16 cellular contexts compared by ENCODE assay signal in the genomic region with DNA sequence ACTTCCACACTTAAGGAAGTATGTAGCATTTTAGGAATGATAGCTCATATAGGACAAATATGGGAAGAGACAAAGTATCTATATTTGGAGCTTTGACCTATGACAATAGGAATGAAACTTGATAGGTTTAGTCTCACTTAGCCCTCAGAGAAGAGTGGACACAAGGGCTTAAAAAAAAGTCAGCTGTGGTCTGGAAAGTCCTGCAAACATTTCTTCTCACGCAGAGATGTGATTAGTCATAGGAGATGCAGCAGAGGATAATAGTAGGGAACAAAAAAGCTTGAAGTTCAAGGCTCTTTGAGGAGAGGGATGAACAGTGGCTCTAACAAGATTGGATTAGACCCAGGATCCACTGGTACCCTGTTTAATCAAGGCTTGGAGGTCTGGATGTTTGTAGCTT. TPM values are rescaled to one million over a fixed set of nuclear protein-coding genes. Genes with fewer than 3 reads are reported as not detected.
A peak's percentile ranks its signal among the peaks of the same experiment; 100 is the strongest.
DNase-seq lines count a peak whose midpoint lies in the region; ATAC-seq, FAIRE-seq and TF ChIP-seq lines count a peak whose summit lies in the region.
"Had no signal": no experiment of that assay in that cellular context is flagged by ENCODE, and none has a peak within 500 bp of the region (broad histone marks: within the 10 kb centered on the region; RNA-seq: fewer than 3 reads in every experiment).

No MANE protein-coding gene starts in this region.

- TF ChIP-seq CTCF in astrocyte (IDR thresholded peaks at IDR 0.05; ENCODE audit: insufficient read depth, low read depth, low read length) = no peak

- no peak overlapping the region for H3K23ac ChIP-seq in mesenchymal stem cell (ENCODE audit: low read length in 2 of 2)

- H3K4me3 Mint-ChIP-seq in astrocyte (ENCODE audit: unreplicated experiment) = no peak overlapping the region
- H3K4me3 Mint-ChIP-seq: neural crest cell had no signal

- H3K4me3 ChIP-seq in astrocyte (ENCODE audit: insufficient read depth, low read depth, low read length) (no peak overlapping the region), mesenchymal stem cell (ENCODE audit: insufficient read depth in 1 of 2, low read depth in 1 of 2, low read length in 2 of 2) (no peak overlapping the region)
- H3K4me3 ChIP-seq: GM12878, left lung had no signal

- H2BK15ac ChIP-seq in mesenchymal stem cell (ENCODE audit: low read depth, poor library complexity, severe bottlenecking) = no peak overlapping the region

- DNase-seq in Caki2 (ENCODE audit: low read depth) = peak; percentile 14
- peak; percentile 48 for DNase-seq in HTR-8/SVneo (ENCODE audit: insufficient read length, low spot score)
- peak; percentile 93 for DNase-seq in astrocyte (ENCODE audit: low read depth)
- DNase-seq in mesenchymal stem cell = peak; percentile 92
- DNase-seq in epidermal melanocyte (ENCODE audit: insufficient read length, low spot score) = no peak
- DNase-seq: activated CD4-positive, alpha-beta T cell treated with anti-CD3 and anti-CD28 coated beads for 48 hours; activated effector memory CD4-positive, alpha-beta T cell treated with anti-CD3 and anti-CD28 coated beads, Interleukin-2, amount 50 U/mL, for 16 hours; Calu3; foreskin keratinocyte; left lung; NCI-H524 treated with DMSO at 0.1 percent for 48 hours had no signal

- no peak overlapping the region for H3K27ac Mint-ChIP-seq in astrocyte (ENCODE audit: unreplicated experiment)

- no peak overlapping the region for H3K18ac ChIP-seq in mesenchymal stem cell (ENCODE audit: low read depth in 1 of 2, low read length in 2 of 2)

- H3K9ac ChIP-seq in astrocyte (ENCODE audit: low read length) (peak overlapping the region; percentile 54), mesenchymal stem cell (ENCODE audit: low read length) (no peak overlapping the region)

- no peak overlapping the region for H2AFZ ChIP-seq in astrocyte (ENCODE audit: low read depth, low read length)
- H2AFZ ChIP-seq in mesenchymal stem cell (ENCODE audit: low read depth, low read length) = no peak overlapping the region

- H3K4me1 Mint-ChIP-seq in astrocyte (ENCODE audit: low read depth, unreplicated experiment) = no peaks in the 10 kb centered on the region
- H3K4me1 Mint-ChIP-seq: neural crest cell had no signal

- FAIRE-seq in HTR-8/SVneo (lab: Jason Lieb, UNC) (no peak), astrocyte (lab: Jason Lieb, UNC) (peak; percentile 79)
- FAIRE-seq: GM12878 had no signal

- no peak overlapping the region for H2BK12ac ChIP-seq in mesenchymal stem cell (ENCODE audit: low read length in 2 of 2)

- peaks cover 10% of the 10 kb centered on the region for H3K4me1 ChIP-seq in astrocyte (ENCODE audit: insufficient read depth, low read length)
- H3K4me1 ChIP-seq in mesenchymal stem cell (ENCODE audit: control insufficient read depth, insufficient read depth, low read depth, low read length) = no peaks in the 10 kb centered on the region
- H3K4me1 ChIP-seq: foreskin keratinocyte, left lung had no signal

- no peaks in the 10 kb centered on the region for H3K9me3 Mint-ChIP-seq in astrocyte (ENCODE audit: unreplicated experiment)
- H3K9me3 Mint-ChIP-seq: neural crest cell had no signal

- H3K36me3 ChIP-seq in astrocyte (ENCODE audit: insufficient read depth, low read length) (no peaks in the 10 kb centered on the region), mesenchymal stem cell (ENCODE audit: control insufficient read depth in 1 of 2, insufficient read depth in 2 of 2, low read depth in 1 of 2, low read length in 2 of 2) (no peaks in the 10 kb centered on the region)
- H3K36me3 ChIP-seq: left lung had no signal

- in situ Hi-C loops in Caki2 (cut with HindIII; ENCODE audit: low pct_unique_long_range_greater_than_20kb, low sequenced_read_pairs) = no loop called here

- no peaks in the 10 kb centered on the region for H3K79me2 ChIP-seq in astrocyte (ENCODE audit: insufficient read depth, low read length)

- H2AK5ac ChIP-seq in mesenchymal stem cell (ENCODE audit: low read length, severe bottlenecking) = no peak overlapping the region

- peak overlapping the region; percentile 70 for H3K4me2 ChIP-seq in astrocyte (ENCODE audit: low read length)
- no peak overlapping the region for H3K4me2 ChIP-seq in mesenchymal stem cell (ENCODE audit: low read length, poor library complexity, severe bottlenecking)

- 18% methylated on average over 1 of the region's 1 CpG for WGBS in mesenchymal stem cell

- peak overlapping the region; percentile 45 for H3K27ac ChIP-seq in astrocyte (ENCODE audit: low read depth, low read length)
- H3K27ac ChIP-seq in mesenchymal stem cell (ENCODE audit: low read length, poor library complexity, severe bottlenecking) = no peak overlapping the region
- H3K27ac ChIP-seq: foreskin keratinocyte, left lung had no signal

- H3K27me3 Mint-ChIP-seq in astrocyte (ENCODE audit: low read depth, unreplicated experiment) = peaks cover 3% of the 10 kb centered on the region

- ATAC-seq in HG03520 (IDR thresholded peaks at IDR 0.05; ENCODE audit: unreplicated experiment) (no peak), HG02852 (IDR thresholded peaks at IDR 0.05; ENCODE audit: unreplicated experiment) (no peak), GM21529 (IDR thresholded peaks at IDR 0.05; ENCODE audit: unreplicated experiment) (no peak)
- ATAC-seq: foreskin keratinocyte, GM12878, left lung had no signal

- no peak overlapping the region for H3K4ac ChIP-seq in mesenchymal stem cell (ENCODE audit: low read depth in 1 of 2, low read length in 2 of 2)

- no peaks in the 10 kb centered on the region for H3K36me3 Mint-ChIP-seq in astrocyte (ENCODE audit: low read depth, unreplicated experiment)

- no peak overlapping the region for H3K14ac ChIP-seq in mesenchymal stem cell (ENCODE audit: low read length in 2 of 2)

- peaks cover 6% of the 10 kb centered on the region for H3K27me3 ChIP-seq in astrocyte (ENCODE audit: insufficient read depth, low read length)
- peaks cover 10 to 53% of the 10 kb centered on the region in 2 experiments for H3K27me3 ChIP-seq in mesenchymal stem cell (ENCODE audit: control insufficient read depth in 1 of 2, insufficient read depth in 1 of 2, low read length in 2 of 2)

- H4K8ac ChIP-seq in mesenchymal stem cell (ENCODE audit: low read length) = no peak overlapping the region

- no peaks in the 10 kb centered on the region for H3K79me1 ChIP-seq in mesenchymal stem cell (replicated peaks; ENCODE audit: low read length, poor library complexity, severe bottlenecking)

- H3K9me3 ChIP-seq in astrocyte (ENCODE audit: insufficient read depth, low read depth, low read length) (no peaks in the 10 kb centered on the region), mesenchymal stem cell (ENCODE audit: control insufficient read depth, low read length) (no peaks in the 10 kb centered on the region)
- H3K9me3 ChIP-seq: left lung had no signal

- H2BK5ac ChIP-seq in mesenchymal stem cell (ENCODE audit: low read depth, low read length, poor library complexity, severe bottlenecking) = no peak overlapping the region

- no peak overlapping the region for H4K91ac ChIP-seq in mesenchymal stem cell (ENCODE audit: low read length)

- H4K20me1 ChIP-seq in astrocyte (ENCODE audit: insufficient read depth, low read length) = no peaks in the 10 kb centered on the region

- no peak overlapping the region for H2BK120ac ChIP-seq in mesenchymal stem cell (ENCODE audit: low read depth, low read length)

RNA-seq across cellular contexts. Expression of gene RNF220, which starts 14.8 kb away (rescaled TPM):
- total RNA-seq in Caki2 (2014; rRNA removed; shearing (Covaris generic); ENCODE audit: low replicate concordance) = 61.0 and 69.8 TPM in 2 replicates
- 47.1 and 47.4 TPM in 2 replicates for total RNA-seq in astrocyte
- polyA plus RNA-seq in mesenchymal stem cell (2013, experiment 1 of 2) = 54.2 TPM
- 50.2 TPM for polyA plus RNA-seq in mesenchymal stem cell (2013, experiment 2 of 2)

RNA-seq across cellular contexts. Expression of gene ERI3, which starts 35.2 kb away (rescaled TPM):
- total RNA-seq in Caki2 (2014; rRNA removed; shearing (Covaris generic); ENCODE audit: low replicate concordance) = 119 and 141 TPM in 2 replicates
- total RNA-seq in astrocyte = 58.3 and 60.5 TPM in 2 replicates
- polyA plus RNA-seq in mesenchymal stem cell (2013, experiment 1 of 2) = 40.9 TPM
- 42.1 TPM for polyA plus RNA-seq in mesenchymal stem cell (2013, experiment 2 of 2)
